Comparison of ENCODE assay signal across 8 cellular contexts in the genomic region with DNA sequence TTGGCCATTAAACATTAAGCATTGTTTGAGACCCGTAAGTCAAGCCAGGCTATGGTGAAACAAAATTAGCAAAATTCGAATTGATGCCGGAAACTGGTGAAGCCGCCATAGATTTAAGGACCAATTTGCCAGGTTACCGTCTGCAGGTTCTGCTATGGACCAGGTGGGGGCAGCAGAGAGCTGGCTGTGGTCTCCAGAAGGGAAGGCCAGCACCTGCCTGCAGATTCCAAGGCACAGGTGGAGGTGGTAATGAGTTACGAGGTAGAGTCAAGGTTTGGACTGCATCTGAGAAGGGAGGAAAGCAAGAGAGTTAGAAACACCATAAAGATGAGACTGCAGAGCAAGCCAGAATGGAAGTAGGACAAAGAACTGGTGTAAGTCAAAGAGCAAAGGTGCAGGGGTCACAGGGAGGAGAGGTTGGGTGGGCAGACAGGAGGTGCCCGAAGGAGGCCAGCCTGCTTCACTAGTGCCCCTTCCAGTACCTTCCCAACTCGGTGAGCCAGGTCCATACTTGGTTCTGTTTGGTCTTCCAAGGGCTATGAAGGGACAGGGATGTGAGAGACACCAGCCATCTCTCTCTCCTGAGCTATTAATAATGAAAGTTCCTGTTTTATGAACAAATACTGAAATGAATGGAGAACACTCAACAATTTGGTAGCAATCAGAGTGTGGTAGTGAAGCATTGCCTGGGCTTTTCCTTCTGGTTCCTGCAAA.
A peak's percentile ranks its signal among the peaks of the same experiment; 100 is the strongest.
DNase-seq lines count a peak whose midpoint lies in the region; ATAC-seq, FAIRE-seq and TF ChIP-seq lines count a peak whose summit lies in the region.

No MANE protein-coding gene starts in this region.

- no peaks in the 10 kb centered on the region for H3K9me1 ChIP-seq in K562 (ENCODE audit: control insufficient read depth, insufficient read depth, low read length)

- BruUV-seq in K562 (replicated peaks; lab: Mats Ljungman, UMichigan): no TSS peak

- peak; percentile 94 for TF ChIP-seq CTCF in GM12873 (IDR thresholded peaks at IDR 0.05; ENCODE audit: insufficient read depth, low read depth, low read length, missing control alignments)
- TF ChIP-seq CTCF in K562 (IDR thresholded peaks at IDR 0.05 in 2 of 3, conservative IDR thresholded peaks at IDR 0.05 in 1 of 3; ENCODE audit: insufficient read depth in 2 of 3, low read depth in 1 of 3, low read length in 3 of 3): peak; percentile 86 to 97 (median 89)

- no peaks in the 10 kb centered on the region for H4K20me1 ChIP-seq in K562 (replicated peaks; ENCODE audit: control insufficient read depth, insufficient read depth, low read length)

- CTCF ChIA-PET in K562 (lab: Yijun Ruan, JAX; ENCODE audit: low intra/inter-chr PET ratio): interaction anchor here (0.6 to 0.7 kb wide), 3 partner anchors 41 to 1272 kb away, joined by 3 to 4 read pairs (median 3); no protein-coding TSS in a partner anchor

- no peaks in the 10 kb centered on the region for H3K9me3 ChIP-seq in T-helper 17 cell (ENCODE audit: control insufficient read depth, low read length, poor library complexity, severe bottlenecking)
- H3K9me3 ChIP-seq in K562 (replicated peaks; ENCODE audit: control insufficient read depth, insufficient read depth, low read depth, low read length): no peaks in the 10 kb centered on the region

- intact Hi-C loops in K562 (cut with micrococcal nuclease): loop anchor here (2.0 to 10.0 kb wide), 3 partner anchors 446 to 1279 kb away; no protein-coding TSS in a partner anchor

- TF ChIP-seq POLR2A in K562 (conservative IDR thresholded peaks at IDR 0.05): no peak

- H3K36me3 ChIP-seq in K562 (ENCODE audit: control insufficient read depth, insufficient read depth, low read length): no peaks in the 10 kb centered on the region

- no peak overlapping the region for H3K4me3 Mint-ChIP-seq in T-helper 17 cell

- peaks cover 11% of the 10 kb centered on the region for H3K27me3 Mint-ChIP-seq in T-helper 17 cell

- H3K36me3 Mint-ChIP-seq in T-helper 17 cell (ENCODE audit: low read depth): no peaks in the 10 kb centered on the region

- ATAC-seq in GM21723 (IDR thresholded peaks at IDR 0.05; ENCODE audit: unreplicated experiment) (peak; percentile 98), T-helper 17 cell (peak; percentile 83), K562 (peak; percentile 93)

- no peaks in the 10 kb centered on the region for H3K79me2 ChIP-seq in K562 (ENCODE audit: control insufficient read depth, insufficient read depth, low read length)

- peaks cover 0 to 4% of the 10 kb centered on the region in 2 experiments; a peak in 2 of 5 replicates for H3K27me3 ChIP-seq in K562 (ENCODE audit: control insufficient read depth in 2 of 2, insufficient read depth in 2 of 2, low read length in 2 of 2)

- no peak for TF ChIP-seq EP300 in K562 (IDR thresholded peaks at IDR 0.05; ENCODE audit: low read length)

- no peaks in the 10 kb centered on the region; a peak in 1 of 5 replicates for H3K4me1 ChIP-seq in K562 (replicated peaks in 1 of 2; ENCODE audit: control insufficient read depth in 2 of 2, insufficient read depth in 2 of 2, low read length in 2 of 2)

- no peak overlapping the region for H3K4me2 ChIP-seq in K562 (ENCODE audit: insufficient read depth, low read length)

- POLR2A ChIA-PET in K562 (lab: Yijun Ruan, JAX): no interaction called here

- peak; percentile 58 for FAIRE-seq in K562 (lab: Jason Lieb, UNC)

- in situ Hi-C loops in K562 (cut with MboI): no loop called here

- peaks cover 6% of the 10 kb centered on the region for H3K4me1 Mint-ChIP-seq in T-helper 17 cell

- TF ChIP-seq RAD21 in K562 (CRISPR knock-in tag; conservative IDR thresholded peaks at IDR 0.05 in 1 of 2, IDR thresholded peaks at IDR 0.05 in 1 of 2): peak; percentile 76 to 80

- peak; percentile 53 for DNase-seq in Jurkat, Clone E6-1 (ENCODE audit: low read depth, low spot score)
- peak; percentile 18 to 29 (median 26) for DNase-seq in T-helper 17 cell
- peak; percentile 67 to 85 (median 80) for DNase-seq in K562 (ENCODE audit: extremely low read depth in 1 of 4, low spot score in 3 of 4)
- peak; percentile 83 for DNase-seq in left kidney (ENCODE audit: low read depth, low spot score)
- DNase-seq in stimulated activated CD8-positive, alpha-beta memory T cell treated with anti-CD3 and anti-CD28 coated beads, Interleukin-4, amount 100 ng/mL, for 24 hours (ENCODE audit: low read depth): peak; percentile 11
- DNase-seq in DMS114 treated with DMSO at 0.1 percent for 48 hours (lab: John Stamatoyannopoulos, UW; ENCODE audit: unreplicated experiment): no peak

- H3K27ac Mint-ChIP-seq in T-helper 17 cell: no peak overlapping the region

- no peak overlapping the region for H3K9ac ChIP-seq in K562 (ENCODE audit: insufficient read depth in 1 of 2, low read depth in 2 of 2, low read length in 2 of 2)

- 1% methylated on average over 8 of the region's 8 CpGs for WGBS in K562 (ENCODE audit: insufficient coverage, low coverage, missing lambda C conversion rate)

- H3K4me3 ChIP-seq in Jurkat, Clone E6-1 (ENCODE audit: low read length): no peak overlapping the region
- H3K4me3 ChIP-seq in K562: no peak overlapping the region

- no peak overlapping the region for H3K27ac ChIP-seq in K562 (ENCODE audit: extremely low read depth, low read depth, low read length)

- H2AFZ ChIP-seq in K562 (ENCODE audit: low read depth, low read length): no peak overlapping the region

TF ChIP-seq in K562, 482 proteins besides CTCF, POLR2A, EP300 and RAD21 (continues in another document):
- no peak for TF ChIP-seq JUNB (CRISPR knock-in tag; conservative IDR thresholded peaks at IDR 0.05)
- TF ChIP-seq, protein P1, sequence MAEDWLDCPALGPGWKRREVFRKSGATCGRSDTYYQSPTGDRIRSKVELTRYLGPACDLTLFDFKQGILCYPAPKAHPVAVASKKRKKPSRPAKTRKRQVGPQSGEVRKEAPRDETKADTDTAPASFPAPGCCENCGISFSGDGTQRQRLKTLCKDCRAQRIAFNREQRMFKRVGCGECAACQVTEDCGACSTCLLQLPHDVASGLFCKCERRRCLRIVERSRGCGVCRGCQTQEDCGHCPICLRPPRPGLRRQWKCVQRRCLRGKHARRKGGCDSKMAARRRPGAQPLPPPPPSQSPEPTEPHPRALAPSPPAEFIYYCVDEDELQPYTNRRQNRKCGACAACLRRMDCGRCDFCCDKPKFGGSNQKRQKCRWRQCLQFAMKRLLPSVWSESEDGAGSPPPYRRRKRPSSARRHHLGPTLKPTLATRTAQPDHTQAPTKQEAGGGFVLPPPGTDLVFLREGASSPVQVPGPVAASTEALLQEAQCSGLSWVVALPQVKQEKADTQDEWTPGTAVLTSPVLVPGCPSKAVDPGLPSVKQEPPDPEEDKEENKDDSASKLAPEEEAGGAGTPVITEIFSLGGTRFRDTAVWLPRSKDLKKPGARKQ (CRISPR knock-in tag; IDR thresholded peaks at IDR 0.05): no peak
- TF ChIP-seq E2F3 (CRISPR knock-in tag; IDR thresholded peaks at IDR 0.05): no peak
- no peak for TF ChIP-seq SP2 (IDR thresholded peaks at IDR 0.05; ENCODE audit: extremely low read depth, low read depth, low read length, poor library complexity, severe bottlenecking)
- TF ChIP-seq, protein P2, sequence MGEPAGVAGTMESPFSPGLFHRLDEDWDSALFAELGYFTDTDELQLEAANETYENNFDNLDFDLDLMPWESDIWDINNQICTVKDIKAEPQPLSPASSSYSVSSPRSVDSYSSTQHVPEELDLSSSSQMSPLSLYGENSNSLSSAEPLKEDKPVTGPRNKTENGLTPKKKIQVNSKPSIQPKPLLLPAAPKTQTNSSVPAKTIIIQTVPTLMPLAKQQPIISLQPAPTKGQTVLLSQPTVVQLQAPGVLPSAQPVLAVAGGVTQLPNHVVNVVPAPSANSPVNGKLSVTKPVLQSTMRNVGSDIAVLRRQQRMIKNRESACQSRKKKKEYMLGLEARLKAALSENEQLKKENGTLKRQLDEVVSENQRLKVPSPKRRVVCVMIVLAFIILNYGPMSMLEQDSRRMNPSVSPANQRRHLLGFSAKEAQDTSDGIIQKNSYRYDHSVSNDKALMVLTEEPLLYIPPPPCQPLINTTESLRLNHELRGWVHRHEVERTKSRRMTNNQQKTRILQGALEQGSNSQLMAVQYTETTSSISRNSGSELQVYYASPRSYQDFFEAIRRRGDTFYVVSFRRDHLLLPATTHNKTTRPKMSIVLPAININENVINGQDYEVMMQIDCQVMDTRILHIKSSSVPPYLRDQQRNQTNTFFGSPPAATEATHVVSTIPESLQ (CRISPR knock-in tag; IDR thresholded peaks at IDR 0.05): no peak
- TF ChIP-seq SRSF3 (IDR thresholded peaks at IDR 0.05; ENCODE audit: insufficient read depth, low read length): no peak
- TF ChIP-seq NR2C2 (CRISPR knock-in tag; IDR thresholded peaks at IDR 0.05): no peak
- TF ChIP-seq NR2C2 (tag; IDR thresholded peaks at IDR 0.05): no peak
- peak; percentile 71; the same call in 1 of the 2 replicates for TF ChIP-seq KLF16 (IDR thresholded peaks at IDR 0.05)
- TF ChIP-seq SMAD3 (CRISPR knock-in tag; conservative IDR thresholded peaks at IDR 0.05): 0 out of 2 replicates have a peak, but pooled peaks have one; percentile 9
- TF ChIP-seq SMC3 (conservative IDR thresholded peaks at IDR 0.05; ENCODE audit: insufficient read depth, low read depth, low read length): peak; percentile 73
- no peak for TF ChIP-seq POU5F1 (IDR thresholded peaks at IDR 0.05; ENCODE audit: borderline replicate concordance, low read depth, low read length, partially characterized antibody)
- no peak for TF ChIP-seq CBFB (CRISPR knock-in tag; IDR thresholded peaks at IDR 0.05)
- TF ChIP-seq ZEB2 (IDR thresholded peaks at IDR 0.05): peak; percentile 88; the same call in 1 of the 2 replicates
